1 cellular context compared by ENCODE assay signal in the genomic region with DNA sequence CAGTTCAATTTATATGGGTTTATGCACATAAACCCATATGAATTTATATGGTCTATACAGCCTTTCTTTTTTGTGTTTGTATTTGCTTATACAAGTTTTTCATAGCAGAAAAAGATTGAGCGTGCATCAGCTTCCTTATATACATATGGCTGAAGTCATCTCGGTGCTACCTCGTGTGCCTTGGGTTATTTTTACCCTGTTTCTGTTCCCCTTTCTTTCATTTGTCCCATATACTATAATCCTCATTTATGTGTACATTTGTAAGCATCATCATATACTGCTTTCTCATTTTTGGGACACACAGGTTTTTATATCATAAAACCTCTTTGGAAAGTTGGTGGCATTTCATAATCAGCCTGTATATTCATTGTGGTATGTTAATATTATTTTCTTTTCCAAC.
TF ChIP-seq lines count a peak whose summit lies in the region.

No MANE protein-coding gene starts in this region.

TF ChIP-seq in GM12878, 131 proteins besides CTCF, POLR2A, EP300 and RAD21 (continued from another document and continues in another):
- TF ChIP-seq LARP7 (IDR thresholded peaks at IDR 0.05), result no peak
- TF ChIP-seq TCF3 (IDR thresholded peaks at IDR 0.05; ENCODE audit: borderline replicate concordance, insufficient read depth, low read depth, low read length), result no peak
- peak; percentile 45 for TF ChIP-seq MEF2B (IDR thresholded peaks at IDR 0.05; ENCODE audit: partially characterized antibody, poor library complexity, severe bottlenecking)
- TF ChIP-seq, protein P1, sequence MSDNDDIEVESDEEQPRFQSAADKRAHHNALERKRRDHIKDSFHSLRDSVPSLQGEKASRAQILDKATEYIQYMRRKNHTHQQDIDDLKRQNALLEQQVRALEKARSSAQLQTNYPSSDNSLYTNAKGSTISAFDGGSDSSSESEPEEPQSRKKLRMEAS (IDR thresholded peaks at IDR 0.05; ENCODE audit: low read depth, low read length), result no peak
- TF ChIP-seq JUNB (IDR thresholded peaks at IDR 0.05), result peak; percentile 37; the same call in 1 of the 2 replicates
- TF ChIP-seq, protein P2, sequence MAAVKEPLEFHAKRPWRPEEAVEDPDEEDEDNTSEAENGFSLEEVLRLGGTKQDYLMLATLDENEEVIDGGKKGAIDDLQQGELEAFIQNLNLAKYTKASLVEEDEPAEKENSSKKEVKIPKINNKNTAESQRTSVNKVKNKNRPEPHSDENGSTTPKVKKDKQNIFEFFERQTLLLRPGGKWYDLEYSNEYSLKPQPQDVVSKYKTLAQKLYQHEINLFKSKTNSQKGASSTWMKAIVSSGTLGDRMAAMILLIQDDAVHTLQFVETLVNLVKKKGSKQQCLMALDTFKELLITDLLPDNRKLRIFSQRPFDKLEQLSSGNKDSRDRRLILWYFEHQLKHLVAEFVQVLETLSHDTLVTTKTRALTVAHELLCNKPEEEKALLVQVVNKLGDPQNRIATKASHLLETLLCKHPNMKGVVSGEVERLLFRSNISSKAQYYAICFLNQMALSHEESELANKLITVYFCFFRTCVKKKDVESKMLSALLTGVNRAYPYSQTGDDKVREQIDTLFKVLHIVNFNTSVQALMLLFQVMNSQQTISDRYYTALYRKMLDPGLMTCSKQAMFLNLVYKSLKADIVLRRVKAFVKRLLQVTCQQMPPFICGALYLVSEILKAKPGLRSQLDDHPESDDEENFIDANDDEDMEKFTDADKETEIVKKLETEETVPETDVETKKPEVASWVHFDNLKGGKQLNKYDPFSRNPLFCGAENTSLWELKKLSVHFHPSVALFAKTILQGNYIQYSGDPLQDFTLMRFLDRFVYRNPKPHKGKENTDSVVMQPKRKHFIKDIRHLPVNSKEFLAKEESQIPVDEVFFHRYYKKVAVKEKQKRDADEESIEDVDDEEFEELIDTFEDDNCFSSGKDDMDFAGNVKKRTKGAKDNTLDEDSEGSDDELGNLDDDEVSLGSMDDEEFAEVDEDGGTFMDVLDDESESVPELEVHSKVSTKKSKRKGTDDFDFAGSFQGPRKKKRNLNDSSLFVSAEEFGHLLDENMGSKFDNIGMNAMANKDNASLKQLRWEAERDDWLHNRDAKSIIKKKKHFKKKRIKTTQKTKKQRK (IDR thresholded peaks at IDR 0.05; ENCODE audit: low read depth, low read length), result no peak
- peak; percentile 54; the same call in 1 of the 2 replicates for TF ChIP-seq NFIC (IDR thresholded peaks at IDR 0.05; ENCODE audit: low read depth, low read length)
- 0 out of 4 replicates have a peak, but pooled peaks of 1 of the 2 experiments have one; percentile 13 for TF ChIP-seq IKZF2 (IDR thresholded peaks at IDR 0.05)
- TF ChIP-seq SUPT20H (IDR thresholded peaks at IDR 0.05; ENCODE audit: borderline replicate concordance, control insufficient read depth, low read depth, low read length), result no peak
- TF ChIP-seq, protein P3, sequence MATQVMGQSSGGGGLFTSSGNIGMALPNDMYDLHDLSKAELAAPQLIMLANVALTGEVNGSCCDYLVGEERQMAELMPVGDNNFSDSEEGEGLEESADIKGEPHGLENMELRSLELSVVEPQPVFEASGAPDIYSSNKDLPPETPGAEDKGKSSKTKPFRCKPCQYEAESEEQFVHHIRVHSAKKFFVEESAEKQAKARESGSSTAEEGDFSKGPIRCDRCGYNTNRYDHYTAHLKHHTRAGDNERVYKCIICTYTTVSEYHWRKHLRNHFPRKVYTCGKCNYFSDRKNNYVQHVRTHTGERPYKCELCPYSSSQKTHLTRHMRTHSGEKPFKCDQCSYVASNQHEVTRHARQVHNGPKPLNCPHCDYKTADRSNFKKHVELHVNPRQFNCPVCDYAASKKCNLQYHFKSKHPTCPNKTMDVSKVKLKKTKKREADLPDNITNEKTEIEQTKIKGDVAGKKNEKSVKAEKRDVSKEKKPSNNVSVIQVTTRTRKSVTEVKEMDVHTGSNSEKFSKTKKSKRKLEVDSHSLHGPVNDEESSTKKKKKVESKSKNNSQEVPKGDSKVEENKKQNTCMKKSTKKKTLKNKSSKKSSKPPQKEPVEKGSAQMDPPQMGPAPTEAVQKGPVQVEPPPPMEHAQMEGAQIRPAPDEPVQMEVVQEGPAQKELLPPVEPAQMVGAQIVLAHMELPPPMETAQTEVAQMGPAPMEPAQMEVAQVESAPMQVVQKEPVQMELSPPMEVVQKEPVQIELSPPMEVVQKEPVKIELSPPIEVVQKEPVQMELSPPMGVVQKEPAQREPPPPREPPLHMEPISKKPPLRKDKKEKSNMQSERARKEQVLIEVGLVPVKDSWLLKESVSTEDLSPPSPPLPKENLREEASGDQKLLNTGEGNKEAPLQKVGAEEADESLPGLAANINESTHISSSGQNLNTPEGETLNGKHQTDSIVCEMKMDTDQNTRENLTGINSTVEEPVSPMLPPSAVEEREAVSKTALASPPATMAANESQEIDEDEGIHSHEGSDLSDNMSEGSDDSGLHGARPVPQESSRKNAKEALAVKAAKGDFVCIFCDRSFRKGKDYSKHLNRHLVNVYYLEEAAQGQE (IDR thresholded peaks at IDR 0.05; ENCODE audit: low read depth, low read length), result no peak
- TF ChIP-seq IRF4 (IDR thresholded peaks at IDR 0.05; ENCODE audit: low read depth, low read length), result no peak
- TF ChIP-seq, protein P4, sequence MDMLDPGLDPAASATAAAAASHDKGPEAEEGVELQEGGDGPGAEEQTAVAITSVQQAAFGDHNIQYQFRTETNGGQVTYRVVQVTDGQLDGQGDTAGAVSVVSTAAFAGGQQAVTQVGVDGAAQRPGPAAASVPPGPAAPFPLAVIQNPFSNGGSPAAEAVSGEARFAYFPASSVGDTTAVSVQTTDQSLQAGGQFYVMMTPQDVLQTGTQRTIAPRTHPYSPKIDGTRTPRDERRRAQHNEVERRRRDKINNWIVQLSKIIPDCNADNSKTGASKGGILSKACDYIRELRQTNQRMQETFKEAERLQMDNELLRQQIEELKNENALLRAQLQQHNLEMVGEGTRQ (IDR thresholded peaks at IDR 0.05; ENCODE audit: borderline replicate concordance, low read depth, low read length), result no peak
- TF ChIP-seq YBX1 (IDR thresholded peaks at IDR 0.05), result no peak
- TF ChIP-seq EGR1 (IDR thresholded peaks at IDR 0.05; ENCODE audit: borderline replicate concordance in 1 of 2, low read depth in 2 of 2, low read length in 2 of 2), result no peak
- no peak for TF ChIP-seq BCL11A (IDR thresholded peaks at IDR 0.05; ENCODE audit: low read depth, low read length)
- no peak for TF ChIP-seq NFYA (IDR thresholded peaks at IDR 0.05; ENCODE audit: borderline replicate concordance, low read depth, low read length)
- TF ChIP-seq ZNF217 (IDR thresholded peaks at IDR 0.05), result no peak
- no peak for TF ChIP-seq SMAD1 (IDR thresholded peaks at IDR 0.05; ENCODE audit: low read depth, partially characterized antibody)
- TF ChIP-seq, protein P5, sequence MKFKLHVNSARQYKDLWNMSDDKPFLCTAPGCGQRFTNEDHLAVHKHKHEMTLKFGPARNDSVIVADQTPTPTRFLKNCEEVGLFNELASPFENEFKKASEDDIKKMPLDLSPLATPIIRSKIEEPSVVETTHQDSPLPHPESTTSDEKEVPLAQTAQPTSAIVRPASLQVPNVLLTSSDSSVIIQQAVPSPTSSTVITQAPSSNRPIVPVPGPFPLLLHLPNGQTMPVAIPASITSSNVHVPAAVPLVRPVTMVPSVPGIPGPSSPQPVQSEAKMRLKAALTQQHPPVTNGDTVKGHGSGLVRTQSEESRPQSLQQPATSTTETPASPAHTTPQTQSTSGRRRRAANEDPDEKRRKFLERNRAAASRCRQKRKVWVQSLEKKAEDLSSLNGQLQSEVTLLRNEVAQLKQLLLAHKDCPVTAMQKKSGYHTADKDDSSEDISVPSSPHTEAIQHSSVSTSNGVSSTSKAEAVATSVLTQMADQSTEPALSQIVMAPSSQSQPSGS (IDR thresholded peaks at IDR 0.05; ENCODE audit: low read length), result 0 out of 2 replicates have a peak, but pooled peaks have one; percentile 26
- TF ChIP-seq SPI1 (IDR thresholded peaks at IDR 0.05; ENCODE audit: borderline replicate concordance, insufficient read depth, low read depth, low read length), result peak; percentile 77
- no peak for TF ChIP-seq RB1 (IDR thresholded peaks at IDR 0.05; ENCODE audit: borderline replicate concordance)
- TF ChIP-seq, protein P6, sequence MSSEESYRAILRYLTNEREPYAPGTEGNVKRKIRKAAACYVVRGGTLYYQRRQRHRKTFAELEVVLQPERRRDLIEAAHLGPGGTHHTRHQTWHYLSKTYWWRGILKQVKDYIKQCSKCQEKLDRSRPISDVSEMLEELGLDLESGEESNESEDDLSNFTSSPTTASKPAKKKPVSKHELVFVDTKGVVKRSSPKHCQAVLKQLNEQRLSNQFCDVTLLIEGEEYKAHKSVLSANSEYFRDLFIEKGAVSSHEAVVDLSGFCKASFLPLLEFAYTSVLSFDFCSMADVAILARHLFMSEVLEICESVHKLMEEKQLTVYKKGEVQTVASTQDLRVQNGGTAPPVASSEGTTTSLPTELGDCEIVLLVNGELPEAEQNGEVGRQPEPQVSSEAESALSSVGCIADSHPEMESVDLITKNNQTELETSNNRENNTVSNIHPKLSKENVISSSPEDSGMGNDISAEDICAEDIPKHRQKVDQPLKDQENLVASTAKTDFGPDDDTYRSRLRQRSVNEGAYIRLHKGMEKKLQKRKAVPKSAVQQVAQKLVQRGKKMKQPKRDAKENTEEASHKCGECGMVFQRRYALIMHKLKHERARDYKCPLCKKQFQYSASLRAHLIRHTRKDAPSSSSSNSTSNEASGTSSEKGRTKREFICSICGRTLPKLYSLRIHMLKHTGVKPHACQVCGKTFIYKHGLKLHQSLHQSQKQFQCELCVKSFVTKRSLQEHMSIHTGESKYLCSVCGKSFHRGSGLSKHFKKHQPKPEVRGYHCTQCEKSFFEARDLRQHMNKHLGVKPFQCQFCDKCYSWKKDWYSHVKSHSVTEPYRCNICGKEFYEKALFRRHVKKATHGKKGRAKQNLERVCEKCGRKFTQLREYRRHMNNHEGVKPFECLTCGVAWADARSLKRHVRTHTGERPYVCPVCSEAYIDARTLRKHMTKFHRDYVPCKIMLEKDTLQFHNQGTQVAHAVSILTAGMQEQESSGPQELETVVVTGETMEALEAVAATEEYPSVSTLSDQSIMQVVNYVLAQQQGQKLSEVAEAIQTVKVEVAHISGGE (CRISPR knock-in tag; IDR thresholded peaks at IDR 0.05), result no peak
- no peak for TF ChIP-seq SMAD5 (IDR thresholded peaks at IDR 0.05; ENCODE audit: low read depth)
- no peak for TF ChIP-seq EZH2 (IDR thresholded peaks at IDR 0.05; ENCODE audit: borderline replicate concordance, control insufficient read depth, low read depth, low read length)
- TF ChIP-seq, protein P7, sequence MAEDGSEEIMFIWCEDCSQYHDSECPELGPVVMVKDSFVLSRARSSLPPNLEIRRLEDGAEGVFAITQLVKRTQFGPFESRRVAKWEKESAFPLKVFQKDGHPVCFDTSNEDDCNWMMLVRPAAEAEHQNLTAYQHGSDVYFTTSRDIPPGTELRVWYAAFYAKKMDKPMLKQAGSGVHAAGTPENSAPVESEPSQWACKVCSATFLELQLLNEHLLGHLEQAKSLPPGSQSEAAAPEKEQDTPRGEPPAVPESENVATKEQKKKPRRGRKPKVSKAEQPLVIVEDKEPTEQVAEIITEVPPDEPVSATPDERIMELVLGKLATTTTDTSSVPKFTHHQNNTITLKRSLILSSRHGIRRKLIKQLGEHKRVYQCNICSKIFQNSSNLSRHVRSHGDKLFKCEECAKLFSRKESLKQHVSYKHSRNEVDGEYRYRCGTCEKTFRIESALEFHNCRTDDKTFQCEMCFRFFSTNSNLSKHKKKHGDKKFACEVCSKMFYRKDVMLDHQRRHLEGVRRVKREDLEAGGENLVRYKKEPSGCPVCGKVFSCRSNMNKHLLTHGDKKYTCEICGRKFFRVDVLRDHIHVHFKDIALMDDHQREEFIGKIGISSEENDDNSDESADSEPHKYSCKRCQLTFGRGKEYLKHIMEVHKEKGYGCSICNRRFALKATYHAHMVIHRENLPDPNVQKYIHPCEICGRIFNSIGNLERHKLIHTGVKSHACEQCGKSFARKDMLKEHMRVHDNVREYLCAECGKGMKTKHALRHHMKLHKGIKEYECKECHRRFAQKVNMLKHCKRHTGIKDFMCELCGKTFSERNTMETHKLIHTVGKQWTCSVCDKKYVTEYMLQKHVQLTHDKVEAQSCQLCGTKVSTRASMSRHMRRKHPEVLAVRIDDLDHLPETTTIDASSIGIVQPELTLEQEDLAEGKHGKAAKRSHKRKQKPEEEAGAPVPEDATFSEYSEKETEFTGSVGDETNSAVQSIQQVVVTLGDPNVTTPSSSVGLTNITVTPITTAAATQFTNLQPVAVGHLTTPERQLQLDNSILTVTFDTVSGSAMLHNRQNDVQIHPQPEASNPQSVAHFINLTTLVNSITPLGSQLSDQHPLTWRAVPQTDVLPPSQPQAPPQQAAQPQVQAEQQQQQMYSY (CRISPR knock-in tag; IDR thresholded peaks at IDR 0.05), result no peak
- no peak for TF ChIP-seq MXI1 (IDR thresholded peaks at IDR 0.05; ENCODE audit: low read depth, low read length)
- TF ChIP-seq SIN3A (IDR thresholded peaks at IDR 0.05; ENCODE audit: low read depth, low read length), result no peak
- TF ChIP-seq TBL1XR1 (IDR thresholded peaks at IDR 0.05; ENCODE audit: low read depth, low read length), result no peak
- TF ChIP-seq, protein P8, sequence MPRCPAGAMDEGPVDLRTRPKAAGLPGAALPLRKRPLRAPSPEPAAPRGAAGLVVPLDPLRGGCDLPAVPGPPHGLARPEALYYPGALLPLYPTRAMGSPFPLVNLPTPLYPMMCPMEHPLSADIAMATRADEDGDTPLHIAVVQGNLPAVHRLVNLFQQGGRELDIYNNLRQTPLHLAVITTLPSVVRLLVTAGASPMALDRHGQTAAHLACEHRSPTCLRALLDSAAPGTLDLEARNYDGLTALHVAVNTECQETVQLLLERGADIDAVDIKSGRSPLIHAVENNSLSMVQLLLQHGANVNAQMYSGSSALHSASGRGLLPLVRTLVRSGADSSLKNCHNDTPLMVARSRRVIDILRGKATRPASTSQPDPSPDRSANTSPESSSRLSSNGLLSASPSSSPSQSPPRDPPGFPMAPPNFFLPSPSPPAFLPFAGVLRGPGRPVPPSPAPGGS (IDR thresholded peaks at IDR 0.05; ENCODE audit: borderline replicate concordance, insufficient read depth, low read depth, low read length, poor library complexity, severe bottlenecking), result no peak
- TF ChIP-seq, protein P9, sequence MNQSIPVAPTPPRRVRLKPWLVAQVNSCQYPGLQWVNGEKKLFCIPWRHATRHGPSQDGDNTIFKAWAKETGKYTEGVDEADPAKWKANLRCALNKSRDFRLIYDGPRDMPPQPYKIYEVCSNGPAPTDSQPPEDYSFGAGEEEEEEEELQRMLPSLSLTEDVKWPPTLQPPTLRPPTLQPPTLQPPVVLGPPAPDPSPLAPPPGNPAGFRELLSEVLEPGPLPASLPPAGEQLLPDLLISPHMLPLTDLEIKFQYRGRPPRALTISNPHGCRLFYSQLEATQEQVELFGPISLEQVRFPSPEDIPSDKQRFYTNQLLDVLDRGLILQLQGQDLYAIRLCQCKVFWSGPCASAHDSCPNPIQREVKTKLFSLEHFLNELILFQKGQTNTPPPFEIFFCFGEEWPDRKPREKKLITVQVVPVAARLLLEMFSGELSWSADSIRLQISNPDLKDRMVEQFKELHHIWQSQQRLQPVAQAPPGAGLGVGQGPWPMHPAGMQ (IDR thresholded peaks at IDR 0.05; ENCODE audit: borderline replicate concordance), result no peak
- TF ChIP-seq NR2C2 (IDR thresholded peaks at IDR 0.05; ENCODE audit: borderline replicate concordance, control insufficient read depth, insufficient read length, low read depth), result no peak
